Comparison of ENCODE assay signal across 2 cellular contexts in genomic region chr3:5233026-5233425, GRCh38.
A peak's percentile ranks its signal among the peaks of the same experiment; 100 is the strongest.
TF ChIP-seq lines count a peak whose summit lies in the region.

No MANE protein-coding gene starts in this region.

TF ChIP-seq in HepG2, 621 proteins besides CTCF, POLR2A, EP300 and RAD21:
- no peak for TF ChIP-seq STAT6 (CRISPR knock-in tag; IDR thresholded peaks at IDR 0.05; ENCODE audit: borderline replicate concordance)
- no peak for TF ChIP-seq NONO (IDR thresholded peaks at IDR 0.05)
- TF ChIP-seq NONO (CRISPR knock-in tag; conservative IDR thresholded peaks at IDR 0.05), result no peak
- no peak for TF ChIP-seq HDAC1 (CRISPR knock-in tag; IDR thresholded peaks at IDR 0.05)
- no peak for TF ChIP-seq SOX13 (IDR thresholded peaks at IDR 0.05)
- no peak for TF ChIP-seq SOX13 (CRISPR knock-in tag; conservative IDR thresholded peaks at IDR 0.05 in 1 of 2, IDR thresholded peaks at IDR 0.05 in 1 of 2)
- TF ChIP-seq TCF7L2 (IDR thresholded peaks at IDR 0.05; ENCODE audit: low read depth, low read length), result no peak
- no peak for TF ChIP-seq PPARG (CRISPR knock-in tag; conservative IDR thresholded peaks at IDR 0.05)
- no peak for TF ChIP-seq KLF6 (CRISPR knock-in tag; IDR thresholded peaks at IDR 0.05)
- no peak for TF ChIP-seq DNMT1 (CRISPR knock-in tag; IDR thresholded peaks at IDR 0.05)
- no peak for TF ChIP-seq ZNF263 (CRISPR knock-in tag; IDR thresholded peaks at IDR 0.05)
- no peak for TF ChIP-seq MAFG (CRISPR knock-in tag; IDR thresholded peaks at IDR 0.05)
- no peak for TF ChIP-seq FIP1L1 (IDR thresholded peaks at IDR 0.05; ENCODE audit: borderline replicate concordance, insufficient read depth, low read depth, low read length)

TF ChIP-seq in K562, 482 proteins besides CTCF, POLR2A, EP300 and RAD21:
- TF ChIP-seq CEBPG (CRISPR knock-in tag; IDR thresholded peaks at IDR 0.05) (no peak), CEBPG (tag; conservative IDR thresholded peaks at IDR 0.05 in 1 of 2, IDR thresholded peaks at IDR 0.05 in 1 of 2) (0 out of 4 replicates have a peak, but pooled peaks of 1 of the 2 experiments have one; percentile 36), ATF3 (IDR thresholded peaks at IDR 0.05) (0 out of 2 replicates have a peak, but pooled peaks have one; percentile 40), ATF3 (CRISPR knock-in tag; conservative IDR thresholded peaks at IDR 0.05) (no peak), TCF15 (CRISPR knock-in tag; IDR thresholded peaks at IDR 0.05) (no peak)
TF ChIP-seq in K562: peak in this region for 2.
